Comparison of ENCODE assay signal across 1 cellular context in genomic region chr19:44304659-44305193, GRCh38.
TF ChIP-seq lines count a peak whose summit lies in the region.

Gene ZNF235 (minus strand): TSS chr19:44305025. CDS start chr19:44303404, 1,621 bp downstream.

TF ChIP-seq in HepG2, 621 proteins besides CTCF, POLR2A, EP300 and RAD21 (continued from another document and continues in another):
- TF ChIP-seq, protein P1, sequence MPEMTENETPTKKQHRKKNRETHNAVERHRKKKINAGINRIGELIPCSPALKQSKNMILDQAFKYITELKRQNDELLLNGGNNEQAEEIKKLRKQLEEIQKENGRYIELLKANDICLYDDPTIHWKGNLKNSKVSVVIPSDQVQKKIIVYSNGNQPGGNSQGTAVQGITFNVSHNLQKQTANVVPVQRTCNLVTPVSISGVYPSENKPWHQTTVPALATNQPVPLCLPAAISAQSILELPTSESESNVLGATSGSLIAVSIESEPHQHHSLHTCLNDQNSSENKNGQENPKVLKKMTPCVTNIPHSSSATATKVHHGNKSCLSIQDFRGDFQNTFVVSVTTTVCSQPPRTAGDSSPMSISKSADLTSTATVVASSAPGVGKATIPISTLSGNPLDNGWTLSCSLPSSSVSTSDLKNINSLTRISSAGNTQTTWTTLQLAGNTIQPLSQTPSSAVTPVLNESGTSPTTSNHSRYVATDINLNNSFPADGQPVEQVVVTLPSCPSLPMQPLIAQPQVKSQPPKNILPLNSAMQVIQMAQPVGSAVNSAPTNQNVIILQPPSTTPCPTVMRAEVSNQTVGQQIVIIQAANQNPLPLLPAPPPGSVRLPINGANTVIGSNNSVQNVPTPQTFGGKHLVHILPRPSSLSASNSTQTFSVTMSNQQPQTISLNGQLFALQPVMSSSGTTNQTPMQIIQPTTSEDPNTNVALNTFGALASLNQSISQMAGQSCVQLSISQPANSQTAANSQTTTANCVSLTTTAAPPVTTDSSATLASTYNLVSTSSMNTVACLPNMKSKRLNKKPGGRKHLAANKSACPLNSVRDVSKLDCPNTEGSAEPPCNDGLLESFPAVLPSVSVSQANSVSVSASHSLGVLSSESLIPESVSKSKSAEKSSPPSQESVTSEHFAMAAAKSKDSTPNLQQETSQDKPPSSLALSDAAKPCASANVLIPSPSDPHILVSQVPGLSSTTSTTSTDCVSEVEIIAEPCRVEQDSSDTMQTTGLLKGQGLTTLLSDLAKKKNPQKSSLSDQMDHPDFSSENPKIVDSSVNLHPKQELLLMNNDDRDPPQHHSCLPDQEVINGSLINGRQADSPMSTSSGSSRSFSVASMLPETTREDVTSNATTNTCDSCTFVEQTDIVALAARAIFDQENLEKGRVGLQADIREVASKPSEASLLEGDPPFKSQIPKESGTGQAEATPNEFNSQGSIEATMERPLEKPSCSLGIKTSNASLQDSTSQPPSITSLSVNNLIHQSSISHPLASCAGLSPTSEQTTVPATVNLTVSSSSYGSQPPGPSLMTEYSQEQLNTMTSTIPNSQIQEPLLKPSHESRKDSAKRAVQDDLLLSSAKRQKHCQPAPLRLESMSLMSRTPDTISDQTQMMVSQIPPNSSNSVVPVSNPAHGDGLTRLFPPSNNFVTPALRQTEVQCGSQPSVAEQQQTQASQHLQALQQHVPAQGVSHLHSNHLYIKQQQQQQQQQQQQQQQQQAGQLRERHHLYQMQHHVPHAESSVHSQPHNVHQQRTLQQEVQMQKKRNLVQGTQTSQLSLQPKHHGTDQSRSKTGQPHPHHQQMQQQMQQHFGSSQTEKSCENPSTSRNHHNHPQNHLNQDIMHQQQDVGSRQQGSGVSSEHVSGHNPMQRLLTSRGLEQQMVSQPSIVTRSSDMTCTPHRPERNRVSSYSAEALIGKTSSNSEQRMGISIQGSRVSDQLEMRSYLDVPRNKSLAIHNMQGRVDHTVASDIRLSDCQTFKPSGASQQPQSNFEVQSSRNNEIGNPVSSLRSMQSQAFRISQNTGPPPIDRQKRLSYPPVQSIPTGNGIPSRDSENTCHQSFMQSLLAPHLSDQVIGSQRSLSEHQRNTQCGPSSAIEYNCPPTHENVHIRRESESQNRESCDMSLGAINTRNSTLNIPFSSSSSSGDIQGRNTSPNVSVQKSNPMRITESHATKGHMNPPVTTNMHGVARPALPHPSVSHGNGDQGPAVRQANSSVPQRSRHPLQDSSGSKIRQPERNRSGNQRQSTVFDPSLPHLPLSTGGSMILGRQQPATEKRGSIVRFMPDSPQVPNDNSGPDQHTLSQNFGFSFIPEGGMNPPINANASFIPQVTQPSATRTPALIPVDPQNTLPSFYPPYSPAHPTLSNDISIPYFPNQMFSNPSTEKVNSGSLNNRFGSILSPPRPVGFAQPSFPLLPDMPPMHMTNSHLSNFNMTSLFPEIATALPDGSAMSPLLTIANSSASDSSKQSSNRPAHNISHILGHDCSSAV (CRISPR knock-in tag; IDR thresholded peaks at IDR 0.05; ENCODE audit: borderline replicate concordance), result no peak
- TF ChIP-seq STAT6 (CRISPR knock-in tag; IDR thresholded peaks at IDR 0.05; ENCODE audit: borderline replicate concordance) (0 out of 2 replicates have a peak, but pooled peaks have one; percentile 42), SKI (IDR thresholded peaks at IDR 0.05; ENCODE audit: partially characterized antibody) (no peak), ZZZ3 (CRISPR knock-in tag; IDR thresholded peaks at IDR 0.05; ENCODE audit: borderline replicate concordance) (peak; percentile 44; the same call in 1 of the 2 replicates), ZNF382 (CRISPR knock-in tag; IDR thresholded peaks at IDR 0.05; ENCODE audit: borderline replicate concordance) (no peak), ZBTB2 (CRISPR knock-in tag; IDR thresholded peaks at IDR 0.05; ENCODE audit: low read depth) (no peak), MATR3 (CRISPR knock-in tag; IDR thresholded peaks at IDR 0.05) (no peak), ZSCAN21 (CRISPR knock-in tag; IDR thresholded peaks at IDR 0.05; ENCODE audit: borderline replicate concordance) (peak; percentile 60; the same call in 1 of the 2 replicates), KAT7 (CRISPR knock-in tag; IDR thresholded peaks at IDR 0.05; ENCODE audit: borderline replicate concordance) (peak; percentile 52; the same call in 1 of the 2 replicates), XRCC5 (optimal IDR thresholded peaks at IDR 0.05; ENCODE audit: low read length) (peak; percentile 39), NR1H2 (CRISPR knock-in tag; IDR thresholded peaks at IDR 0.05; ENCODE audit: borderline replicate concordance, low read depth) (no peak), FOXC1 (CRISPR knock-in tag; IDR thresholded peaks at IDR 0.05; ENCODE audit: borderline replicate concordance) (peak; percentile 52; the same call in 1 of the 2 replicates), ZNF354B (CRISPR knock-in tag; IDR thresholded peaks at IDR 0.05) (no peak), SP5 (CRISPR knock-in tag; IDR thresholded peaks at IDR 0.05; ENCODE audit: borderline replicate concordance, low read depth) (0 out of 2 replicates have a peak, but pooled peaks have one; percentile 32), KMT2B (CRISPR knock-in tag; IDR thresholded peaks at IDR 0.05) (peak; percentile 59; the same call in 1 of the 2 replicates), SALL1 (CRISPR knock-in tag; IDR thresholded peaks at IDR 0.05) (peak; percentile 64; the same call in 1 of the 2 replicates), SMAD1 (CRISPR knock-in tag; IDR thresholded peaks at IDR 0.05; ENCODE audit: borderline replicate concordance, low read depth) (no peak; the same call in 1 of the 2 replicates), ZNF788 (CRISPR knock-in tag; IDR thresholded peaks at IDR 0.05; ENCODE audit: borderline replicate concordance) (peak; percentile 69; the same call in 1 of the 2 replicates), ZBTB8A (CRISPR knock-in tag; IDR thresholded peaks at IDR 0.05; ENCODE audit: borderline replicate concordance, low read depth) (no peak), ZNF230 (CRISPR knock-in tag; IDR thresholded peaks at IDR 0.05) (no peak), MED1 (CRISPR knock-in tag; IDR thresholded peaks at IDR 0.05) (peak; percentile 50), FOSL1 (CRISPR knock-in tag; IDR thresholded peaks at IDR 0.05; ENCODE audit: borderline replicate concordance) (no peak), CHD2 (IDR thresholded peaks at IDR 0.05; ENCODE audit: low read depth, low read length) (no peak), ARID2 (CRISPR knock-in tag; IDR thresholded peaks at IDR 0.05; ENCODE audit: borderline replicate concordance) (0 out of 2 replicates have a peak, but pooled peaks have one; percentile 45), PLRG1 (conservative IDR thresholded peaks at IDR 0.05) (no peak), ZSCAN9 (CRISPR knock-in tag; IDR thresholded peaks at IDR 0.05; ENCODE audit: borderline replicate concordance) (no peak), RFXANK (CRISPR knock-in tag; IDR thresholded peaks at IDR 0.05) (no peak), ZSCAN20 (CRISPR knock-in tag; IDR thresholded peaks at IDR 0.05; ENCODE audit: borderline replicate concordance) (no peak; the same call in 1 of the 2 replicates), HNRNPK (IDR thresholded peaks at IDR 0.05; ENCODE audit: low read depth, low read length, poor library complexity, severe bottlenecking) (no peak), AKNA (CRISPR knock-in tag; IDR thresholded peaks at IDR 0.05; ENCODE audit: borderline replicate concordance) (no peak)
- TF ChIP-seq, protein P2, sequence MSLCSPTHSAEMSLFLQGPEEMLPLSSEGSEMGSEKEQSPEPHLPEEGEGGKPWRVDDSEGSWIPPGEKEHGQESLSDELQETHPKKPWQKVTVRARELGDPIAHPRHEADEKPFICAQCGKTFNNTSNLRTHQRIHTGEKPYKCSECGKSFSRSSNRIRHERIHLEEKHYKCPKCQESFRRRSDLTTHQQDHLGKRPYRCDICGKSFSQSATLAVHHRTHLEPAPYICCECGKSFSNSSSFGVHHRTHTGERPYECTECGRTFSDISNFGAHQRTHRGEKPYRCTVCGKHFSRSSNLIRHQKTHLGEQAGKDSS (CRISPR knock-in tag; IDR thresholded peaks at IDR 0.05; ENCODE audit: borderline replicate concordance, low read depth), result no peak
- TF ChIP-seq, protein P3, sequence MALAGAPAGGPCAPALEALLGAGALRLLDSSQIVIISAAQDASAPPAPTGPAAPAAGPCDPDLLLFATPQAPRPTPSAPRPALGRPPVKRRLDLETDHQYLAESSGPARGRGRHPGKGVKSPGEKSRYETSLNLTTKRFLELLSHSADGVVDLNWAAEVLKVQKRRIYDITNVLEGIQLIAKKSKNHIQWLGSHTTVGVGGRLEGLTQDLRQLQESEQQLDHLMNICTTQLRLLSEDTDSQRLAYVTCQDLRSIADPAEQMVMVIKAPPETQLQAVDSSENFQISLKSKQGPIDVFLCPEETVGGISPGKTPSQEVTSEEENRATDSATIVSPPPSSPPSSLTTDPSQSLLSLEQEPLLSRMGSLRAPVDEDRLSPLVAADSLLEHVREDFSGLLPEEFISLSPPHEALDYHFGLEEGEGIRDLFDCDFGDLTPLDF (CRISPR knock-in tag; IDR thresholded peaks at IDR 0.05), result no peak; the same call in 1 of the 2 replicates
- TF ChIP-seq, protein P4, sequence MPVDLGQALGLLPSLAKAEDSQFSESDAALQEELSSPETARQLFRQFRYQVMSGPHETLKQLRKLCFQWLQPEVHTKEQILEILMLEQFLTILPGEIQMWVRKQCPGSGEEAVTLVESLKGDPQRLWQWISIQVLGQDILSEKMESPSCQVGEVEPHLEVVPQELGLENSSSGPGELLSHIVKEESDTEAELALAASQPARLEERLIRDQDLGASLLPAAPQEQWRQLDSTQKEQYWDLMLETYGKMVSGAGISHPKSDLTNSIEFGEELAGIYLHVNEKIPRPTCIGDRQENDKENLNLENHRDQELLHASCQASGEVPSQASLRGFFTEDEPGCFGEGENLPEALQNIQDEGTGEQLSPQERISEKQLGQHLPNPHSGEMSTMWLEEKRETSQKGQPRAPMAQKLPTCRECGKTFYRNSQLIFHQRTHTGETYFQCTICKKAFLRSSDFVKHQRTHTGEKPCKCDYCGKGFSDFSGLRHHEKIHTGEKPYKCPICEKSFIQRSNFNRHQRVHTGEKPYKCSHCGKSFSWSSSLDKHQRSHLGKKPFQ (CRISPR knock-in tag; IDR thresholded peaks at IDR 0.05; ENCODE audit: insufficient replicate concordance), result no peak
